Comparison of ENCODE assay signal across 10 cellular contexts in the genomic region with DNA sequence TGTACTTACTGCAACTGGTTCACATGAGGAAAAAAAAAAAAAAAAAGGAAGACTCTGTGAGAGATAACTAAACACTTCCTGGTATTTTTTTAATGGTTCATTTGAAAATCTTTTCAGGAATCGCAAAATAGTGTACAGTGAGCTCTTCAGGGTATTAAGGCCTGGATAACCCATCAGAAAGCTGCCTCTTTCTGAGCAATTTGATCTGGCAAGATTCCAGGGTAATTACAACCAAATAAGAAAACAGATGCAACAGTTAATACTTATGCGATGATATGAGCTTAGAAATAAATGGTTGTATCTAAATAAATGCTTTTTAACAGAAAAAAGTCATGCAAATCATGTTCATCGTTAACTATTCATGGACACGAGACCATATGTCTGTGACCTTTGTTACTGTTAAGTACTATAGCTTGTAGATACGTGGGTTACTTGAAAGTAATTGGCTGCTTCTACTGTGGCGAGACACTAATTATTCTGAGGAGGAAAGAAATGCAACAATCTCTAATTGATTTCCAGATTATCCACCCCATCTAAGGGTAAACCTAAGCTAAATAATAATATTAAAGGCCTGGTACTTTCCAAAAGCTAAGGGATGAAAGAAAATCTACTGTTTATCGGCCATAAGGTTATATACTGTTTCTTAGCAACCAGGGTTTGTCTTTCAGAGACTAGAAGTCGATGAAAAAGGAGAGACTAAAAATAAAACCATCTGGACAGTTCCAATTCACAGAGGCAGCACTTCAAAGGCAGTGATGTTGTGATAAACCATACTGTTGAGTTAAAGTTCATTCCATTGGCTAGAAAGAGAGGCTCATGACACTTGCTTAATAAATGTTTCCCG. TPM values are rescaled to one million over a fixed set of nuclear protein-coding genes. Genes with fewer than 3 reads are reported as not detected.
DNase-seq lines count a peak whose midpoint lies in the region; ATAC-seq and TF ChIP-seq lines count a peak whose summit lies in the region.
"Had no signal": no experiment of that assay in that cellular context is flagged by ENCODE, and none has a peak within 500 bp of the region (broad histone marks: within the 10 kb centered on the region; RNA-seq: fewer than 3 reads in every experiment).

No MANE protein-coding gene starts in this region.

- peaks cover 58% of the 10 kb centered on the region for H3K4me1 Mint-ChIP-seq in activated CD4-positive, alpha-beta T cell treated with anti-CD3 and anti-CD28 coated beads, Interleukin-2, amount 10 ng/mL, durations not matched to agents 24 days and 14 days
- H3K4me1 Mint-ChIP-seq in stimulated activated naive CD8-positive, alpha-beta T cell treated with anti-CD3 and anti-CD28 coated beads, Interleukin-15, amount 100 ng/mL, for 72 hours: peaks cover 53% of the 10 kb centered on the region

- H3K27me3 Mint-ChIP-seq in activated CD4-positive, alpha-beta T cell treated with anti-CD3 and anti-CD28 coated beads, Interleukin-2, amount 10 ng/mL, durations not matched to agents 24 days and 14 days: no peaks in the 10 kb centered on the region
- H3K27me3 Mint-ChIP-seq in stimulated activated naive CD8-positive, alpha-beta T cell treated with anti-CD3 and anti-CD28 coated beads, Interleukin-15, amount 100 ng/mL, for 72 hours: no peaks in the 10 kb centered on the region

- no peak for TF ChIP-seq POLR2A in GM18505 (IDR thresholded peaks at IDR 0.05; ENCODE audit: borderline replicate concordance, extremely low read depth, insufficient read depth, insufficient read length)

- peak overlapping the region; percentile 99 for H3K4me3 Mint-ChIP-seq in activated CD4-positive, alpha-beta T cell treated with anti-CD3 and anti-CD28 coated beads, Interleukin-2, amount 10 ng/mL, durations not matched to agents 24 days and 14 days
- H3K4me3 Mint-ChIP-seq in stimulated activated naive CD8-positive, alpha-beta T cell treated with anti-CD3 and anti-CD28 coated beads, Interleukin-15, amount 100 ng/mL, for 72 hours: peak overlapping the region; percentile 95 to 97

- DNase-seq in activated CD4-positive, alpha-beta T cell treated with anti-CD3 and anti-CD28 coated beads, Interleukin-2, amount 10 ng/mL, durations not matched to agents 24 days and 14 days: no peak
- DNase-seq in activated CD4-positive, alpha-beta T cell treated with anti-CD3 and anti-CD28 coated beads for 48 hours: no peak
- peak; percentile 48 for DNase-seq in RPMI8226
- DNase-seq in fibroblast of the conjunctiva (ENCODE audit: low read depth): peak; percentile 67
- DNase-seq in stimulated activated naive CD8-positive, alpha-beta T cell treated with anti-CD3 and anti-CD28 coated beads, Interleukin-15, amount 100 ng/mL, for 72 hours: no peak
- DNase-seq in left lobe of liver (ENCODE audit: low spot score): no peak
- DNase-seq: AML-193, tibial artery had no signal

- intact Hi-C loops in activated CD4-positive, alpha-beta T cell treated with anti-CD3 and anti-CD28 coated beads, Interleukin-2, amount 10 ng/mL, durations not matched to agents 24 days and 14 days (cut with micrococcal nuclease): loop anchor here (2.0 to 5.0 kb wide), 3 partner anchors 598 to 1678 kb away; a partner anchor contains a TSS

- H3K36me3 Mint-ChIP-seq in activated CD4-positive, alpha-beta T cell treated with anti-CD3 and anti-CD28 coated beads, Interleukin-2, amount 10 ng/mL, durations not matched to agents 24 days and 14 days (ENCODE audit: low read depth): peaks cover 18% of the 10 kb centered on the region

- peak overlapping the region; percentile 99 for H3K27ac Mint-ChIP-seq in activated CD4-positive, alpha-beta T cell treated with anti-CD3 and anti-CD28 coated beads, Interleukin-2, amount 10 ng/mL, durations not matched to agents 24 days and 14 days
- H3K27ac Mint-ChIP-seq in stimulated activated naive CD8-positive, alpha-beta T cell treated with anti-CD3 and anti-CD28 coated beads, Interleukin-15, amount 100 ng/mL, for 72 hours: peak overlapping the region; percentile 19 to 88

- no peak for ATAC-seq in stimulated activated naive CD8-positive, alpha-beta T cell treated with anti-CD3 and anti-CD28 coated beads, Interleukin-15, amount 100 ng/mL, for 72 hours
- ATAC-seq in GM18519 (IDR thresholded peaks at IDR 0.05; ENCODE audit: low FRiP score, unreplicated experiment) (no peak), left lobe of liver (no peak), GM18505 (IDR thresholded peaks at IDR 0.05; ENCODE audit: unreplicated experiment) (no peak)

- peaks cover 7% of the 10 kb centered on the region for H3K9me3 Mint-ChIP-seq in activated CD4-positive, alpha-beta T cell treated with anti-CD3 and anti-CD28 coated beads, Interleukin-2, amount 10 ng/mL, durations not matched to agents 24 days and 14 days
- H3K9me3 Mint-ChIP-seq in stimulated activated naive CD8-positive, alpha-beta T cell treated with anti-CD3 and anti-CD28 coated beads, Interleukin-15, amount 100 ng/mL, for 72 hours: no peaks in the 10 kb centered on the region

RNA-seq across cellular contexts. Expression of a gene that starts 1.7 kb away (rescaled TPM):
- total RNA-seq in activated CD4-positive, alpha-beta T cell treated with anti-CD3 and anti-CD28 coated beads, Interleukin-2, amount 10 ng/mL, durations not matched to agents 24 days and 14 days: 16.2 and 16.5 TPM in 2 replicates
- total RNA-seq in left lobe of liver: 2.1 TPM

RNA-seq across cellular contexts. Expression of a gene that starts 33.0 kb away (rescaled TPM):
- total RNA-seq in activated CD4-positive, alpha-beta T cell treated with anti-CD3 and anti-CD28 coated beads, Interleukin-2, amount 10 ng/mL, durations not matched to agents 24 days and 14 days: 16.6 and 17.8 TPM in 2 replicates
- 9.2 TPM for total RNA-seq in left lobe of liver

Comparison
In these comparisons a context has a peak if more than half of its experiments do, and no peak if none do; other contexts are left out.
1. DNase-seq: peak in RPMI8226 (single experiment) and fibroblast of the conjunctiva (single experiment); none in activated CD4-positive, alpha-beta T cell treated with anti-CD3 and anti-CD28 coated beads, Interleukin-2, amount 10 ng/mL, durations not matched to agents 24 days and 14 days (single experiment), activated CD4-positive, alpha-beta T cell treated with anti-CD3 and anti-CD28 coated beads for 48 hours (single experiment), stimulated activated naive CD8-positive, alpha-beta T cell treated with anti-CD3 and anti-CD28 coated beads, Interleukin-15, amount 100 ng/mL, for 72 hours (0 of 2) and left lobe of liver (single experiment).